In genomic region chr3:44954962-44955361, GRCh38 we compare ENCODE assay signal across 8 cellular contexts. TPM values are rescaled to one million over a fixed set of nuclear protein-coding genes. Genes with fewer than 3 reads are reported as not detected.
DNase-seq lines count a peak whose midpoint lies in the region; ATAC-seq, FAIRE-seq and TF ChIP-seq lines count a peak whose summit lies in the region.

No MANE protein-coding gene starts in this region.

- no peaks in the 10 kb centered on the region for H3K27me3 ChIP-seq in left lung

- H3K36me3 ChIP-seq in OCI-LY7 (ENCODE audit: insufficient read depth, low read length) = peaks cover 73% of the 10 kb centered on the region
- H3K36me3 ChIP-seq in left lung = peaks cover 0 to 32% of the 10 kb centered on the region in 2 donors
- H3K36me3 ChIP-seq in kidney (ENCODE audit: control insufficient read depth in 1 of 2, insufficient read depth in 2 of 2, low read length in 2 of 2) = peaks cover 6 to 18% of the 10 kb centered on the region in 2 donors

- no peak overlapping the region for H2AFZ ChIP-seq in OCI-LY7 (ENCODE audit: low read length)

- H3K4me3 Mint-ChIP-seq in progenitor cell of endocrine pancreas (ENCODE audit: low read depth) = no peak overlapping the region

- no peaks in the 10 kb centered on the region for H3K9me2 ChIP-seq in OCI-LY7 (ENCODE audit: insufficient read depth, low read length)

- H3K9me3 Mint-ChIP-seq in progenitor cell of endocrine pancreas (ENCODE audit: low read depth) = no peaks in the 10 kb centered on the region

- peak; percentile 19 for DNase-seq in GM03348 (ENCODE audit: low spot score)
- DNase-seq in OCI-LY7 (ENCODE audit: low spot score) = peak; percentile 47
- DNase-seq in left lung = peak; percentile 61 to 81
- DNase-seq in activated naive CD4-positive, alpha-beta T cell (lab: John Stamatoyannopoulos, UW) = no peak
- DNase-seq in progenitor cell of endocrine pancreas (ENCODE audit: low spot score, unreplicated experiment) = no peak
- DNase-seq in islet precursor cell = no peak
- no peak for DNase-seq in kidney

- peak overlapping the region; percentile 38 for H3K4me2 ChIP-seq in OCI-LY7 (ENCODE audit: low read length)

- no peaks in the 10 kb centered on the region for H3K9me3 ChIP-seq in OCI-LY7 (ENCODE audit: low read length)
- H3K9me3 ChIP-seq in left lung = no peaks in the 10 kb centered on the region
- no peaks in the 10 kb centered on the region for H3K9me3 ChIP-seq in kidney (ENCODE audit: control insufficient read depth in 1 of 2, low read length in 2 of 2)

- H4K20me1 ChIP-seq in OCI-LY7 (ENCODE audit: insufficient read depth, low read length) = peaks cover 19% of the 10 kb centered on the region; the same call in 1 of the 2 replicates

- H3K4me1 Mint-ChIP-seq in progenitor cell of endocrine pancreas (ENCODE audit: low read depth) = no peaks in the 10 kb centered on the region

- H3K27ac ChIP-seq in OCI-LY7 (ENCODE audit: low read depth, low read length, poor library complexity, severe bottlenecking) (peak overlapping the region; percentile 23), left lung (peak overlapping the region; percentile 49 to 93), kidney (ENCODE audit: low read depth in 2 of 2, low read length in 2 of 2) (no peak overlapping the region)

- CTCF ChIA-PET in OCI-LY7 (lab: Charles Lee; ENCODE audit: unreplicated experiment) = no interaction called here

- FAIRE-seq in kidney (lab: Jason Lieb, UNC) = no peak

- intact Hi-C loops in OCI-LY7 (cut with micrococcal nuclease; ENCODE audit: unreplicated experiment) (no loop called here), left lung (cut with DNase I) (no loop called here), kidney (cut with DNase I) (no loop called here)

- H3K36me3 Mint-ChIP-seq in progenitor cell of endocrine pancreas (ENCODE audit: insufficient read depth) = peaks cover 2% of the 10 kb centered on the region

- H3K9ac ChIP-seq in kidney (ENCODE audit: low read length in 2 of 2) = no peak overlapping the region

- POLR2A ChIA-PET in OCI-LY7 (lab: Charles Lee) = interaction anchor here (1.0 kb wide), 1 partner anchor 24 kb away, joined by 4 read pairs; no protein-coding TSS in a partner anchor

- TF ChIP-seq CTCF in OCI-LY7 (conservative IDR thresholded peaks at IDR 0.05; ENCODE audit: low read length) (no peak), left lung (IDR thresholded peaks at IDR 0.05) (no peak), progenitor cell of endocrine pancreas (IDR thresholded peaks at IDR 0.05; ENCODE audit: unreplicated experiment) (no peak), kidney (IDR thresholded peaks at IDR 0.05; ENCODE audit: borderline replicate concordance, extremely low read depth, insufficient read depth) (no peak)

- H3K4me3 ChIP-seq in OCI-LY7 (ENCODE audit: low read depth, low read length, poor library complexity, severe bottlenecking) (no peak overlapping the region), left lung (no peak overlapping the region), kidney (ENCODE audit: low read length in 2 of 2) (no peak overlapping the region)

- no peak overlapping the region for H3K27ac Mint-ChIP-seq in progenitor cell of endocrine pancreas

- ATAC-seq in HG02588 (IDR thresholded peaks at IDR 0.05; ENCODE audit: unreplicated experiment) (peak; percentile 75), left lung (peak; percentile 74)

- H3K4me1 ChIP-seq in OCI-LY7 (ENCODE audit: insufficient read depth, low read length, poor library complexity, severe bottlenecking) = peaks cover 50% of the 10 kb centered on the region
- H3K4me1 ChIP-seq in left lung = peaks cover 8 to 61% of the 10 kb centered on the region in 2 donors
- H3K4me1 ChIP-seq in kidney (ENCODE audit: control insufficient read depth in 1 of 2, insufficient read depth in 1 of 2, low read depth in 1 of 2, low read length in 2 of 2) = no peaks in the 10 kb centered on the region

- no TSS peak for BruUV-seq in OCI-LY7 (replicated peaks; lab: Mats Ljungman, UMichigan)

- H3K79me2 ChIP-seq in OCI-LY7 (ENCODE audit: insufficient read depth, low read depth, low read length) = 0 out of 2 replicates have a peak, but pooled peaks cover 5% of the 10 kb centered on the region

- H3K27me3 Mint-ChIP-seq in progenitor cell of endocrine pancreas = no peaks in the 10 kb centered on the region

RNA-seq across cellular contexts. Expression of gene ZDHHC3, which starts 21.0 kb away (rescaled TPM):
- 50.8 and 53.1 TPM in 2 replicates for total RNA-seq in OCI-LY7 (2014; rRNA removed; shearing (Covaris generic))
- total RNA-seq in OCI-LY7 (2022) = 53.6 and 63.6 TPM in 2 replicates
- total RNA-seq in left lung = 100 to 1,000 TPM in 1 of 2 donors, 10 to 100 TPM in 1; 86.8 to 129 TPM
- total RNA-seq in progenitor cell of endocrine pancreas = 61.2 and 64.9 TPM in 2 replicates
- 71.5 TPM for total RNA-seq in kidney
- 60.2 TPM for polyA plus RNA-seq in kidney (ENCODE audit: insufficient read depth, low read depth, low replicate concordance)

RNA-seq across cellular contexts. Expression of gene EXOSC7, which starts 21.1 kb away (rescaled TPM):
- total RNA-seq in OCI-LY7 (2014; rRNA removed; shearing (Covaris generic)) = 60.3 and 71.5 TPM in 2 replicates
- total RNA-seq in OCI-LY7 (2022) (50.5 and 65.3 TPM in 2 replicates), left lung (10 to 100 TPM; 33.2 to 34.8 TPM), progenitor cell of endocrine pancreas (50.7 and 51.2 TPM in 2 replicates), kidney (43.8 TPM)
- 71.8 TPM for polyA plus RNA-seq in kidney (ENCODE audit: insufficient read depth, low read depth, low replicate concordance)

Comparison
In these comparisons a context has a peak if more than half of its experiments do, and no peak if none do; other contexts are left out.
1. DNase-seq: peak in GM03348 (single experiment), OCI-LY7 (single experiment) and left lung (2 of 2); none in activated naive CD4-positive, alpha-beta T cell (0 of 4), progenitor cell of endocrine pancreas (single experiment), islet precursor cell (single experiment) and kidney (single experiment).
2. H3K27ac ChIP-seq: peak in OCI-LY7 (single experiment) and left lung (2 of 2); none in kidney (0 of 2).